ENCODE assay signal across 22 cellular contexts in the genomic region with DNA sequence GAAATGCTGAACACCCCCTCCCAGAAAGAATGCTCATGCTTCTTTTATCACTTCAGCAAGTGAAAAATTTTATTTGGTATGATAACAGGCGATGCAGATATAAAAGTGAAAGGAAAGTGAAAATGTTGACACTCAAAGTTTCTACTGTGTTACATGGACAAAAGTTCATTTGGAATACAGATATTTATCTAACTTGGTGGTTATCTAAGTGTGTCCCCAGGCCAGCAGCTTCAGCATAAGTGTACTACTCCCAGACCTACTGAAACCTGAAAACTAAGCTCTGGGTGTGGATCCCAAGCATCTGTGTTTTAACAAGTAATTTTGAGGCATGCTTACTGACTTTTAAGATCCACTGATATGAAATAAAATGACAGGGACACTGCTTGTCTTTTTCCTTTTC.
"Had no signal": no experiment of that assay in that cellular context is flagged by ENCODE, and none has a peak within 500 bp of the region (broad histone marks: within the 10 kb centered on the region; RNA-seq: fewer than 3 reads in every experiment).

No MANE protein-coding gene starts in this region.

- ATAC-seq: foreskin keratinocyte, gastroesophageal sphincter, heart left ventricle, left colon, left lung, left ventricle myocardium superior, lower lobe of right lung, mucosa of descending colon had no signal

- H2AFZ ChIP-seq: hepatocyte had no signal

- H3K27me3 ChIP-seq: dorsolateral prefrontal cortex, esophagus muscularis mucosa, foreskin keratinocyte, gastroesophageal sphincter, heart left ventricle, hepatocyte, left lung had no signal

- H3K9me3 ChIP-seq: esophagus muscularis mucosa, gastroesophageal sphincter, heart left ventricle, lower lobe of right lung, mucosa of descending colon had no signal

- H3K4me2 ChIP-seq: hepatocyte had no signal

- H3K27ac ChIP-seq: coronary artery, dorsolateral prefrontal cortex, esophagus muscularis mucosa, foreskin keratinocyte, gastroesophageal sphincter, heart left ventricle, hepatocyte, left lung, lower lobe of right lung had no signal

- H3K4me1 ChIP-seq: esophagus muscularis mucosa, foreskin keratinocyte, gastroesophageal sphincter, heart left ventricle, left lung, lower lobe of right lung had no signal

- DNase-seq: dermis blood vessel endothelial cell; dorsolateral prefrontal cortex; effector CD4-positive, alpha-beta T cell; effector memory CD4-positive, alpha-beta T cell; foreskin keratinocyte; heart left ventricle; hypothalamus; immature natural killer cell; islet precursor cell; kidney; kidney glomerular epithelial cell; left colon; left lung; left ventricle myocardium superior; lower lobe of right lung; mesenchymal stem cell; mucosa of descending colon; naive B cell had no signal

- H3K36me3 ChIP-seq: esophagus muscularis mucosa, gastroesophageal sphincter, heart left ventricle, left lung, lower lobe of right lung had no signal

- H3K4me3 ChIP-seq: coronary artery, dorsolateral prefrontal cortex, esophagus muscularis mucosa, gastroesophageal sphincter, heart left ventricle, hepatocyte, left lung, lower lobe of right lung, mucosa of descending colon had no signal

- H3K79me2 ChIP-seq: hepatocyte had no signal
